In genomic region chr11:125166347-125166841, GRCh38 we compare ENCODE assay signal across 9 cellular contexts. TPM values are rescaled to one million over a fixed set of nuclear protein-coding genes. Genes with fewer than 3 reads are reported as not detected.
A peak's percentile ranks its signal among the peaks of the same experiment; 100 is the strongest.
DNase-seq lines count a peak whose midpoint lies in the region; ATAC-seq and TF ChIP-seq lines count a peak whose summit lies in the region.
"Had no signal": no experiment of that assay in that cellular context is flagged by ENCODE, and none has a peak within 500 bp of the region (broad histone marks: within the 10 kb centered on the region; RNA-seq: fewer than 3 reads in every experiment).

No MANE protein-coding gene starts in this region.

- H3K9me3 ChIP-seq in ES-I3 (ENCODE audit: control insufficient read depth, insufficient read depth, low read length) (no peaks in the 10 kb centered on the region), heart right ventricle (no peaks in the 10 kb centered on the region), parathyroid adenoma (ENCODE audit: control insufficient read depth, low read length) (no peaks in the 10 kb centered on the region), A673 (ENCODE audit: low read depth, low read length, poor library complexity, severe bottlenecking) (no peaks in the 10 kb centered on the region)

- H2AFZ ChIP-seq in parathyroid adenoma: peak overlapping the region; percentile 73

- DNase-seq in activated T-cell treated with anti-CD3 and anti-CD28 coated beads, Interleukin-2, amount 50 U/mL, for 4 hours: no peak
- peak in 1 of 2 donors; percentile 37 for DNase-seq in heart right ventricle
- no peak for DNase-seq in KG1 (lab: John Stamatoyannopoulos, UW)
- no peak for DNase-seq in DMS53 treated with DMSO at 0.1 percent for 48 hours (lab: John Stamatoyannopoulos, UW; ENCODE audit: unreplicated experiment)
- no peak for DNase-seq in A673 (ENCODE audit: low spot score)
- DNase-seq in putamen (ENCODE audit: low spot score): no peak

- H3K9ac ChIP-seq in ES-I3 (ENCODE audit: low read depth, low read length) (peak overlapping the region; percentile 52; the same call in 1 of the 2 replicates), parathyroid adenoma (no peak overlapping the region)

- peaks cover 17% of the 10 kb centered on the region for H3K4me1 Mint-ChIP-seq in activated T-cell treated with anti-CD3 and anti-CD28 coated beads, Interleukin-2, amount 50 U/mL, for 4 hours (ENCODE audit: low read depth)

- H3K4me1 ChIP-seq in ES-I3 (ENCODE audit: insufficient read depth, low read length) (peaks cover 44% of the 10 kb centered on the region), heart right ventricle (peaks cover 2 to 65% (median 39%) of the 10 kb centered on the region in 9 donors), parathyroid adenoma (no peaks in the 10 kb centered on the region), A673 (ENCODE audit: insufficient read depth, low read length, poor library complexity, severe bottlenecking) (peaks cover 6% of the 10 kb centered on the region)

- TF ChIP-seq CTCF in heart right ventricle (IDR thresholded peaks at IDR 0.05) (no peak), parathyroid adenoma (IDR thresholded peaks at IDR 0.05) (no peak), A673 (conservative IDR thresholded peaks at IDR 0.05; ENCODE audit: low read depth, low read length) (no peak)

- BruUV-seq in A673 (replicated peaks; lab: Mats Ljungman, UMichigan): no TSS peak

- peak in 1 of 2 donors; percentile 19 for ATAC-seq in activated T-cell treated with anti-CD3 and anti-CD28 coated beads, Interleukin-2, amount 50 U/mL, for 4 hours
- ATAC-seq in heart right ventricle: peak in 6 of 8 donors; percentile 2 to 26 (median 3)

- intact Hi-C loops in heart right ventricle (cut with DNase I): loop anchor here in 8 of 10 donors (2.0 to 10.0 kb wide), 8 partner anchors 51 to 241 kb away; no protein-coding TSS in a partner anchor
- intact Hi-C loops in A673 (cut with micrococcal nuclease; ENCODE audit: unreplicated experiment): no loop called here

- peak overlapping the region; percentile 79 for H3K4me3 Mint-ChIP-seq in activated T-cell treated with anti-CD3 and anti-CD28 coated beads, Interleukin-2, amount 50 U/mL, for 4 hours

- POLR2A ChIA-PET in A673 (lab: Charles Lee; ENCODE audit: low non-redundant PET): no interaction called here

- no peaks in the 10 kb centered on the region for H3K9me3 Mint-ChIP-seq in activated T-cell treated with anti-CD3 and anti-CD28 coated beads, Interleukin-2, amount 50 U/mL, for 4 hours

- H3K36me3 ChIP-seq in ES-I3 (ENCODE audit: insufficient read depth, low read length) (no peaks in the 10 kb centered on the region), heart right ventricle (no peaks in the 10 kb centered on the region), parathyroid adenoma (ENCODE audit: control insufficient read depth, insufficient read depth, low read length) (no peaks in the 10 kb centered on the region), A673 (ENCODE audit: insufficient read depth, low read length, poor library complexity, severe bottlenecking) (no peaks in the 10 kb centered on the region)

- WGBS in heart right ventricle, 2 donors: 3 to 6% methylated on average over 32 to 37 of the region's 37 CpGs

- H3K4me3 ChIP-seq in heart right ventricle (peak overlapping the region; percentile 58 to 80 (median 74)), parathyroid adenoma (ENCODE audit: low read depth, low read length) (peak overlapping the region; percentile 50), A673 (ENCODE audit: low read depth, low read length, poor library complexity, severe bottlenecking) (no peak overlapping the region)

- H3K27me3 Mint-ChIP-seq in activated T-cell treated with anti-CD3 and anti-CD28 coated beads, Interleukin-2, amount 50 U/mL, for 4 hours (ENCODE audit: low read depth): peaks cover 68% of the 10 kb centered on the region

- H3K79me2 ChIP-seq in parathyroid adenoma: no peaks in the 10 kb centered on the region

- CTCF ChIA-PET in A673 (lab: Charles Lee): interaction anchor here (1.2 kb wide), 1 partner anchor 180 kb away, joined by 3 read pairs; no protein-coding TSS in a partner anchor

- no peak overlapping the region for H3K4me2 ChIP-seq in parathyroid adenoma (ENCODE audit: low read length)

- H3K36me3 Mint-ChIP-seq in activated T-cell treated with anti-CD3 and anti-CD28 coated beads, Interleukin-2, amount 50 U/mL, for 4 hours (ENCODE audit: insufficient read depth): no peaks in the 10 kb centered on the region

- H3K27me3 ChIP-seq in heart right ventricle (peaks cover 0 to 81% (median 22%) of the 10 kb centered on the region in 7 donors), parathyroid adenoma (ENCODE audit: control insufficient read depth, insufficient read depth, low read length) (no peaks in the 10 kb centered on the region), A673 (replicated peaks; ENCODE audit: insufficient read depth, low read depth, low read length, poor library complexity) (peaks cover 14% of the 10 kb centered on the region)

- H3K27ac ChIP-seq in heart right ventricle (peak overlapping the region; percentile 27 to 87 (median 80)), parathyroid adenoma (no peak overlapping the region), A673 (ENCODE audit: low read depth, low read length, poor library complexity, severe bottlenecking) (no peak overlapping the region)

RNA-seq across cellular contexts. Expression of gene PKNOX2, which starts 1.8 kb away (rescaled TPM):
- under 1 TPM in 1 of 3 donors, not detected in 2; 0.38 TPM for total RNA-seq in activated T-cell treated with anti-CD3 and anti-CD28 coated beads, Interleukin-2, amount 50 U/mL, for 4 hours
- total RNA-seq in heart right ventricle (1 to 10 TPM; 3.1 to 5.8 (median 4.9) TPM), A673 (2021) (1.1 and 1.4 TPM in 2 replicates)
- polyA plus RNA-seq in heart right ventricle: 1 to 10 TPM; 2.5 to 3.1 TPM
- total RNA-seq: M059J had no signal

RNA-seq across cellular contexts. Expression of gene TMEM218, which starts 55.0 kb away (rescaled TPM):
- 10 to 100 TPM; 10.6 to 13.1 (median 12.3) TPM for total RNA-seq in activated T-cell treated with anti-CD3 and anti-CD28 coated beads, Interleukin-2, amount 50 U/mL, for 4 hours
- total RNA-seq in heart right ventricle (1 to 10 TPM; 4.5 to 7.8 (median 6.7) TPM), A673 (2021) (28.8 and 32.5 TPM in 2 replicates)
- polyA plus RNA-seq in heart right ventricle: 10 to 100 TPM in 1 of 2 donors, 1 to 10 TPM in 1; 7.6 to 17.1 TPM

Comparison
In these comparisons a context has a peak if more than half of its experiments do, and no peak if none do; other contexts are left out.
1. H3K27ac ChIP-seq: peak in heart right ventricle (10 of 10); none in parathyroid adenoma (single experiment) and A673 (single experiment).